In the genomic region with DNA sequence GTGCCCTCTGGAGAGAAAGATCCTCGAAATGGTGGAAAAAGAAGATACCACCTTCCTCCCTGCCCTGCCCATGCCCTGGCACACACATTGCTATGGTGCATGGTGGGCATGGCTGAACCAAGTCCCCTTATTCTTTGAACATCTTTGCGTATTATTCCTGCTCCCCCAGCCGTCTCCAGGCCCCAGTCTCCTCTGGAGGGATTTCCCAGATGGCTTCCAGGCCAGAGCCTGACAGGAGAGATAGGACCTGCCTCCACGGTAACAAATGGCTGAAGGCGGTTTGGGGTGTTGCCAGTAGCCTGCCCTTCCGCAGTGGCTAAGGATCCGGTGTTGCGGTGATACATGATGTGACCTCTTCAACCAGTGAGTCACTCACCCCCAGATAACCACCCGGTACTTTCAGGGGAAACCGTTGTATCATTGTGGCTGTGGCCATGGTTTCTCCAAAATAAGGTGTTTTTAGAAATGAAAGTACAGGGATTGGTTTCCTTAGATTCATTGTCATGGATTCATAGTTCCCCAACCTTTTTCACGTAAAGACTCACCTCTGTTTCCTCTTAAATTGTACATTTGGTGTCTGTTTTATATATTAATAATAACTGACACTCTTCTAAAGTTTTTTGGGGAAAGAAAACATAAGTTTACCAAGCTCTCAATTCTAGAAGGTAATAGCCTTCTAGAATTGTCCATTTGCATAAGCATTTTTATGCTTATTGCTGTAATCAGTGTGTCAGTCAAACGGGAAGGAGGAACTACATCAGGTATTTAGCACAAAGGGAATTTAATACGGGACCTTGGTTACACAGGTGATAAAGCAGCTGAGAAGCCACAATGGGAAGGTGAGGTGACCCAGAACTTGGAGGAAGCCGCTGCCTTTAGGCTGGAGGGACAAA, we compare ENCODE assay signal across 1 cellular context.
A peak's percentile ranks its signal among the peaks of the same experiment; 100 is the strongest.
TF ChIP-seq lines count a peak whose summit lies in the region.

No MANE protein-coding gene starts in this region.

TF ChIP-seq in K562, 482 proteins besides CTCF, POLR2A, EP300 and RAD21 (continued from another document and continues in another):
- TF ChIP-seq ZNF695 (CRISPR knock-in tag; IDR thresholded peaks at IDR 0.05): 0 out of 2 replicates have a peak, but pooled peaks have one; percentile 38
- peak; percentile 86 for TF ChIP-seq BCOR (IDR thresholded peaks at IDR 0.05)
- TF ChIP-seq LEF1 (IDR thresholded peaks at IDR 0.05): peak; percentile 95
- no peak for TF ChIP-seq EZH2 (IDR thresholded peaks at IDR 0.05; ENCODE audit: borderline replicate concordance, low read depth, low read length)
- TF ChIP-seq HNRNPL (IDR thresholded peaks at IDR 0.05; ENCODE audit: low read depth, low read length): peak; percentile 56; the same call in 1 of the 2 replicates
- TF ChIP-seq, protein P1, sequence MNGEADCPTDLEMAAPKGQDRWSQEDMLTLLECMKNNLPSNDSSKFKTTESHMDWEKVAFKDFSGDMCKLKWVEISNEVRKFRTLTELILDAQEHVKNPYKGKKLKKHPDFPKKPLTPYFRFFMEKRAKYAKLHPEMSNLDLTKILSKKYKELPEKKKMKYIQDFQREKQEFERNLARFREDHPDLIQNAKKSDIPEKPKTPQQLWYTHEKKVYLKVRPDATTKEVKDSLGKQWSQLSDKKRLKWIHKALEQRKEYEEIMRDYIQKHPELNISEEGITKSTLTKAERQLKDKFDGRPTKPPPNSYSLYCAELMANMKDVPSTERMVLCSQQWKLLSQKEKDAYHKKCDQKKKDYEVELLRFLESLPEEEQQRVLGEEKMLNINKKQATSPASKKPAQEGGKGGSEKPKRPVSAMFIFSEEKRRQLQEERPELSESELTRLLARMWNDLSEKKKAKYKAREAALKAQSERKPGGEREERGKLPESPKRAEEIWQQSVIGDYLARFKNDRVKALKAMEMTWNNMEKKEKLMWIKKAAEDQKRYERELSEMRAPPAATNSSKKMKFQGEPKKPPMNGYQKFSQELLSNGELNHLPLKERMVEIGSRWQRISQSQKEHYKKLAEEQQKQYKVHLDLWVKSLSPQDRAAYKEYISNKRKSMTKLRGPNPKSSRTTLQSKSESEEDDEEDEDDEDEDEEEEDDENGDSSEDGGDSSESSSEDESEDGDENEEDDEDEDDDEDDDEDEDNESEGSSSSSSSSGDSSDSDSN (IDR thresholded peaks at IDR 0.05; ENCODE audit: borderline replicate concordance in 1 of 2, low read depth in 2 of 2, low read length in 2 of 2): peak in 1 of 2 experiments; percentile 67; a peak in 1 of 4 replicates
- TF ChIP-seq RBFOX2 (IDR thresholded peaks at IDR 0.05; ENCODE audit: low read depth, low read length): peak; percentile 60
- peak; percentile 54; the same call in 1 of the 2 replicates for TF ChIP-seq ZBTB12 (CRISPR knock-in tag; IDR thresholded peaks at IDR 0.05)
- TF ChIP-seq HES1 (IDR thresholded peaks at IDR 0.05; ENCODE audit: low read depth): peak; percentile 84
- TF ChIP-seq TAL1 (IDR thresholded peaks at IDR 0.05): peak; percentile 95
- TF ChIP-seq, protein P2, sequence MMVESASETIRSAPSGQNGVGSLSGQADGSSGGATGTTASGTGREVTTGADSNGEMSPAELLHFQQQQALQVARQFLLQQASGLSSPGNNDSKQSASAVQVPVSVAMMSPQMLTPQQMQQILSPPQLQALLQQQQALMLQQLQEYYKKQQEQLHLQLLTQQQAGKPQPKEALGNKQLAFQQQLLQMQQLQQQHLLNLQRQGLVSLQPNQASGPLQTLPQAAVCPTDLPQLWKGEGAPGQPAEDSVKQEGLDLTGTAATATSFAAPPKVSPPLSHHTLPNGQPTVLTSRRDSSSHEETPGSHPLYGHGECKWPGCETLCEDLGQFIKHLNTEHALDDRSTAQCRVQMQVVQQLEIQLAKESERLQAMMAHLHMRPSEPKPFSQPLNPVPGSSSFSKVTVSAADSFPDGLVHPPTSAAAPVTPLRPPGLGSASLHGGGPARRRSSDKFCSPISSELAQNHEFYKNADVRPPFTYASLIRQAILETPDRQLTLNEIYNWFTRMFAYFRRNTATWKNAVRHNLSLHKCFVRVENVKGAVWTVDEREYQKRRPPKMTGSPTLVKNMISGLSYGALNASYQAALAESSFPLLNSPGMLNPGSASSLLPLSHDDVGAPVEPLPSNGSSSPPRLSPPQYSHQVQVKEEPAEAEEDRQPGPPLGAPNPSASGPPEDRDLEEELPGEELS (CRISPR knock-in tag; IDR thresholded peaks at IDR 0.05; ENCODE audit: borderline replicate concordance): 0 out of 2 replicates have a peak, but pooled peaks have one; percentile 50
- 0 out of 2 replicates have a peak, but pooled peaks have one; percentile 65 for TF ChIP-seq NFATC3 (IDR thresholded peaks at IDR 0.05)
- peak; percentile 67; the same call in 1 of the 2 replicates for TF ChIP-seq SPI1 (IDR thresholded peaks at IDR 0.05; ENCODE audit: borderline replicate concordance, low read depth, low read length)
- no peak for TF ChIP-seq SNIP1 (IDR thresholded peaks at IDR 0.05; ENCODE audit: low read depth)
- TF ChIP-seq HDAC1 (IDR thresholded peaks at IDR 0.05): peak in 1 of 2 experiments; percentile 96; a peak in 2 of 4 replicates
- no peak for TF ChIP-seq ZNF764 (CRISPR knock-in tag; IDR thresholded peaks at IDR 0.05; ENCODE audit: low read depth)
- peak; percentile 49; the same call in 1 of the 2 replicates for TF ChIP-seq HIVEP1 (CRISPR knock-in tag; IDR thresholded peaks at IDR 0.05)
- TF ChIP-seq STAT5B (CRISPR knock-in tag; IDR thresholded peaks at IDR 0.05): no peak
- TF ChIP-seq PTRF (tag; IDR thresholded peaks at IDR 0.05): no peak
- peak; percentile 60 for TF ChIP-seq CHD1 (IDR thresholded peaks at IDR 0.05; ENCODE audit: low read length)
- no peak for TF ChIP-seq HOXB6 (CRISPR knock-in tag; IDR thresholded peaks at IDR 0.05; ENCODE audit: borderline replicate concordance)
- TF ChIP-seq DNMT1 (IDR thresholded peaks at IDR 0.05): no peak
- TF ChIP-seq TOE1 (IDR thresholded peaks at IDR 0.05; ENCODE audit: borderline replicate concordance): no peak; the same call in none of the 2 replicates
- no peak for TF ChIP-seq TOE1 (CRISPR knock-in tag; IDR thresholded peaks at IDR 0.05; ENCODE audit: borderline replicate concordance, low read depth)
- TF ChIP-seq PHB2 (IDR thresholded peaks at IDR 0.05; ENCODE audit: low read depth): peak; percentile 79
- no peak for TF ChIP-seq REST (CRISPR knock-in tag; IDR thresholded peaks at IDR 0.05; ENCODE audit: low read depth)
- no peak for TF ChIP-seq ELK1 (CRISPR knock-in tag; IDR thresholded peaks at IDR 0.05)
- TF ChIP-seq RAD51 (IDR thresholded peaks at IDR 0.05; ENCODE audit: borderline replicate concordance, low read depth): peak; percentile 71; the same call in 1 of the 2 replicates
- no peak for TF ChIP-seq ARHGAP35 (IDR thresholded peaks at IDR 0.05; ENCODE audit: partially characterized antibody)
- no peak for TF ChIP-seq FOXA1 (IDR thresholded peaks at IDR 0.05; ENCODE audit: borderline replicate concordance)
- TF ChIP-seq RB1 (IDR thresholded peaks at IDR 0.05; ENCODE audit: low read depth): no peak
- peak; percentile 97 for TF ChIP-seq CBFA2T2 (conservative IDR thresholded peaks at IDR 0.05)
- TF ChIP-seq TEAD1 (CRISPR knock-in tag; IDR thresholded peaks at IDR 0.05): peak; percentile 29 to 77; a peak in 3 of 4 replicates
- TF ChIP-seq CCNT2 (IDR thresholded peaks at IDR 0.05; ENCODE audit: borderline replicate concordance, extremely low read depth, insufficient read length, low read depth, low read length): peak; percentile 95
- TF ChIP-seq ZC3H4 (CRISPR knock-in tag; IDR thresholded peaks at IDR 0.05; ENCODE audit: borderline replicate concordance): no peak
- peak; percentile 53 for TF ChIP-seq MAFK (IDR thresholded peaks at IDR 0.05; ENCODE audit: low read length)
- TF ChIP-seq HMGN3 (IDR thresholded peaks at IDR 0.05; ENCODE audit: borderline replicate concordance, extremely low read depth, insufficient read length, low read depth, low read length): peak; percentile 52
- TF ChIP-seq KLF1 (tag; IDR thresholded peaks at IDR 0.05): peak; percentile 55; the same call in 1 of the 2 replicates
- no peak for TF ChIP-seq FUS (optimal IDR thresholded peaks at IDR 0.05; ENCODE audit: low read depth, low read length)
- TF ChIP-seq CHD4 (IDR thresholded peaks at IDR 0.05; ENCODE audit: insufficient read depth, insufficient replicate concordance, low read depth, low read length, poor library complexity, severe bottlenecking): no peak
- TF ChIP-seq MECOM (CRISPR knock-in tag; IDR thresholded peaks at IDR 0.05): peak; percentile 74; the same call in 1 of the 2 replicates
- TF ChIP-seq, protein P3, sequence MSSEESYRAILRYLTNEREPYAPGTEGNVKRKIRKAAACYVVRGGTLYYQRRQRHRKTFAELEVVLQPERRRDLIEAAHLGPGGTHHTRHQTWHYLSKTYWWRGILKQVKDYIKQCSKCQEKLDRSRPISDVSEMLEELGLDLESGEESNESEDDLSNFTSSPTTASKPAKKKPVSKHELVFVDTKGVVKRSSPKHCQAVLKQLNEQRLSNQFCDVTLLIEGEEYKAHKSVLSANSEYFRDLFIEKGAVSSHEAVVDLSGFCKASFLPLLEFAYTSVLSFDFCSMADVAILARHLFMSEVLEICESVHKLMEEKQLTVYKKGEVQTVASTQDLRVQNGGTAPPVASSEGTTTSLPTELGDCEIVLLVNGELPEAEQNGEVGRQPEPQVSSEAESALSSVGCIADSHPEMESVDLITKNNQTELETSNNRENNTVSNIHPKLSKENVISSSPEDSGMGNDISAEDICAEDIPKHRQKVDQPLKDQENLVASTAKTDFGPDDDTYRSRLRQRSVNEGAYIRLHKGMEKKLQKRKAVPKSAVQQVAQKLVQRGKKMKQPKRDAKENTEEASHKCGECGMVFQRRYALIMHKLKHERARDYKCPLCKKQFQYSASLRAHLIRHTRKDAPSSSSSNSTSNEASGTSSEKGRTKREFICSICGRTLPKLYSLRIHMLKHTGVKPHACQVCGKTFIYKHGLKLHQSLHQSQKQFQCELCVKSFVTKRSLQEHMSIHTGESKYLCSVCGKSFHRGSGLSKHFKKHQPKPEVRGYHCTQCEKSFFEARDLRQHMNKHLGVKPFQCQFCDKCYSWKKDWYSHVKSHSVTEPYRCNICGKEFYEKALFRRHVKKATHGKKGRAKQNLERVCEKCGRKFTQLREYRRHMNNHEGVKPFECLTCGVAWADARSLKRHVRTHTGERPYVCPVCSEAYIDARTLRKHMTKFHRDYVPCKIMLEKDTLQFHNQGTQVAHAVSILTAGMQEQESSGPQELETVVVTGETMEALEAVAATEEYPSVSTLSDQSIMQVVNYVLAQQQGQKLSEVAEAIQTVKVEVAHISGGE (CRISPR knock-in tag; IDR thresholded peaks at IDR 0.05): peak in 1 of 3 experiments; percentile 70; a peak in 2 of 6 replicates
- peak; percentile 87 for TF ChIP-seq FOXM1 (IDR thresholded peaks at IDR 0.05; ENCODE audit: low read depth)
- no peak; the same call in 1 of the 2 replicates for TF ChIP-seq FOXM1 (CRISPR knock-in tag; IDR thresholded peaks at IDR 0.05; ENCODE audit: low read depth)
- TF ChIP-seq SRF (CRISPR knock-in tag; IDR thresholded peaks at IDR 0.05): peak in 1 of 2 experiments; percentile 61; a peak in 1 of 4 replicates
- no peak for TF ChIP-seq ZNF184 (CRISPR knock-in tag; IDR thresholded peaks at IDR 0.05)
- no peak for TF ChIP-seq ZFP36 (IDR thresholded peaks at IDR 0.05; ENCODE audit: low read depth, low read length, partially characterized antibody)
- TF ChIP-seq COPS2 (conservative IDR thresholded peaks at IDR 0.05): no peak
- TF ChIP-seq MIER1 (IDR thresholded peaks at IDR 0.05; ENCODE audit: low read depth): no peak
- no peak for TF ChIP-seq RFX7 (CRISPR knock-in tag; IDR thresholded peaks at IDR 0.05)
- TF ChIP-seq FOXK2 (conservative IDR thresholded peaks at IDR 0.05 in 1 of 2, IDR thresholded peaks at IDR 0.05 in 1 of 2; ENCODE audit: low read depth in 2 of 2): peak; percentile 93 to 97
